ENCODE assay signal across 22 cellular contexts in the genomic region with DNA sequence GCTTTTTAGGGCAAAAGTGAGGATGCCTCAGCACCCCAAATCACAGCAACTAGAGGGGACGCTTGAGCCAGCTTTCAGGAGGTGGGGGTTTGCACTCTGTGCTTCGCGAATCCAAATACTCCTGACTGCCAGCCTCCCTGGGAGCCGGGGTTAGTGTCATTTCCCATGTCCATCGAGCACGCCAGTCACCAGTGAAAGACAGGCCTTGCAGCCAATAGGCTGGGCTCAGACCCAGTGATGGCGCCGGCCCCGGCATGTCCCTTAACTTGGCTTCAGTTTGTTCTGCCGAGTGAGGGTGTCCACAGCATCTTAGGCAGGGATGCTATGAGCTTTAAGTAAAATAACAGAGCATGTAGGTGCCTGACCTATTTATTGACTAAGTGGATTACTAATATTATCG. TPM values are rescaled to one million over a fixed set of nuclear protein-coding genes. Genes with fewer than 3 reads are reported as not detected.
DNase-seq lines count a peak whose midpoint lies in the region; ATAC-seq, FAIRE-seq and TF ChIP-seq lines count a peak whose summit lies in the region.
"Had no signal": no experiment of that assay in that cellular context is flagged by ENCODE, and none has a peak within 500 bp of the region (broad histone marks: within the 10 kb centered on the region; RNA-seq: fewer than 3 reads in every experiment).

No MANE protein-coding gene starts in this region.

- no TSS peak for BruUV-seq in K562 (replicated peaks; lab: Mats Ljungman, UMichigan)

- WGBS in A549 (ENCODE audit: missing lambda C conversion rate), result 88% methylated on average over 10 of the region's 11 CpGs
- 6% methylated on average over 11 of the region's 11 CpGs for WGBS in K562 (ENCODE audit: insufficient coverage, low coverage, missing lambda C conversion rate)

- POLR2A ChIA-PET in A549 (lab: Yijun Ruan, JAX) (no interaction called here), K562 (lab: Yijun Ruan, JAX) (no interaction called here)

- intact Hi-C loops in K562 (cut with micrococcal nuclease), result loop anchor here (10.0 kb wide), 1 partner anchor 798 kb away; no protein-coding TSS in a partner anchor

- H3K4me3 Mint-ChIP-seq in nephron, result no peak overlapping the region
- H3K4me3 Mint-ChIP-seq: CD4-positive, alpha-beta T cell; HFFc6 had no signal

- H3K9me1 ChIP-seq in K562 (ENCODE audit: control insufficient read depth, insufficient read depth, low read length), result no peaks in the 10 kb centered on the region

- H3K36me3 Mint-ChIP-seq in nephron (ENCODE audit: low read depth), result peaks cover 5% of the 10 kb centered on the region

- no peaks in the 10 kb centered on the region for H3K9me3 Mint-ChIP-seq in nephron
- H3K9me3 Mint-ChIP-seq: CD4-positive, alpha-beta T cell; HFFc6 had no signal

- H2AFZ ChIP-seq in K562 (ENCODE audit: low read depth, low read length), result no peak overlapping the region

- ATAC-seq in A549 (no peak), K562 (peak; percentile 26; the same call in 2 of the 3 replicates), GM21423 (IDR thresholded peaks at IDR 0.05; ENCODE audit: unreplicated experiment) (no peak)

- DNase-seq in A549 (ENCODE audit: low read depth in 1 of 2, low spot score in 1 of 2) (peak in 1 of 2 experiments; percentile 24), ELF-1 (ENCODE audit: low read depth, low spot score) (peak; percentile 50), K562 (ENCODE audit: extremely low read depth in 1 of 4, low spot score in 3 of 4) (peak in 1 of 4 experiments; percentile 41), NCI-H2171 treated with DMSO at 0.1 percent for 48 hours (lab: John Stamatoyannopoulos, UW) (no peak)
- no peak for DNase-seq in activated naive CD4-positive, alpha-beta T cell (lab: John Stamatoyannopoulos, UW)
- DNase-seq: ACHN; Caco-2; CD4-positive, alpha-beta T cell; DMS 273 treated with DMSO at 0.1 percent for 48 hours; DMS79 treated with DMSO at 0.1 percent for 48 hours; HFFc6; Kasumi-1; NCI-H1417; NCI-H1694 treated with DMSO at 0.1 percent for 48 hours; NCI-H446 treated with DMSO at 0.1 percent for 48 hours; NCI-H526 treated with DMSO at 0.1 percent for 48 hours; OCI-M1 had no signal

- H3K4me2 ChIP-seq in A549 (no peak overlapping the region), K562 (ENCODE audit: insufficient read depth, low read length) (no peak overlapping the region)
- H3K4me2 ChIP-seq: BLaER1 had no signal

- H3K27me3 ChIP-seq in K562 (ENCODE audit: control insufficient read depth in 2 of 2, insufficient read depth in 2 of 2, low read length in 2 of 2), result peaks cover 53 to 82% of the 10 kb centered on the region in 2 experiments; a peak in 4 of 5 replicates
- H3K27me3 ChIP-seq: BLaER1 had no signal

- H4K20me1 ChIP-seq in K562 (replicated peaks; ENCODE audit: control insufficient read depth, insufficient read depth, low read length), result no peaks in the 10 kb centered on the region; the same call in 1 of the 2 replicates
- H4K20me1 ChIP-seq: BLaER1 had no signal

- H3K9ac ChIP-seq in K562 (ENCODE audit: insufficient read depth in 1 of 2, low read depth in 2 of 2, low read length in 2 of 2), result no peak overlapping the region
- H3K9ac ChIP-seq: BLaER1 had no signal

- H3K4me1 Mint-ChIP-seq in nephron, result peaks cover 41% of the 10 kb centered on the region

- H3K4me1 ChIP-seq in A549, result peaks cover 12% of the 10 kb centered on the region; the same call in 1 of the 3 replicates
- H3K4me1 ChIP-seq in K562 (replicated peaks in 1 of 2; ENCODE audit: control insufficient read depth in 2 of 2, insufficient read depth in 2 of 2, low read length in 2 of 2), result peaks cover 0 to 14% of the 10 kb centered on the region in 2 experiments; a peak in 2 of 5 replicates

- TF ChIP-seq RAD21 in A549 (conservative IDR thresholded peaks at IDR 0.05 in 1 of 2, IDR thresholded peaks at IDR 0.05 in 1 of 2), result no peak
- TF ChIP-seq RAD21 in K562 (CRISPR knock-in tag; conservative IDR thresholded peaks at IDR 0.05 in 1 of 2, IDR thresholded peaks at IDR 0.05 in 1 of 2), result no peak

- no peak for TF ChIP-seq EP300 in A549 (IDR thresholded peaks at IDR 0.05)
- no peak for TF ChIP-seq EP300 in K562 (IDR thresholded peaks at IDR 0.05; ENCODE audit: low read length)

- FAIRE-seq in A549 (lab: Jason Lieb, UNC) (no peak), K562 (lab: Jason Lieb, UNC) (no peak)
- FAIRE-seq: GM12891, RCC 7860 had no signal

- no peak for TF ChIP-seq CTCF in A549 (IDR thresholded peaks at IDR 0.05)
- no peak for TF ChIP-seq CTCF in K562 (IDR thresholded peaks at IDR 0.05 in 2 of 3, conservative IDR thresholded peaks at IDR 0.05 in 1 of 3; ENCODE audit: insufficient read depth in 2 of 3, low read depth in 1 of 3, low read length in 3 of 3)
- no peak for TF ChIP-seq CTCF in nephron (IDR thresholded peaks at IDR 0.05; ENCODE audit: unreplicated experiment in 3 of 3)

- TF ChIP-seq POLR2A in A549 (IDR thresholded peaks at IDR 0.05; ENCODE audit: low read length) (no peak), K562 (conservative IDR thresholded peaks at IDR 0.05) (no peak)

- H3K27ac ChIP-seq in A549 (no peak overlapping the region), K562 (ENCODE audit: extremely low read depth, low read depth, low read length) (no peak overlapping the region)
- H3K27ac ChIP-seq: BLaER1 had no signal

- H3K9me3 ChIP-seq in A549, result no peaks in the 10 kb centered on the region
- no peaks in the 10 kb centered on the region for H3K9me3 ChIP-seq in K562 (replicated peaks; ENCODE audit: control insufficient read depth, insufficient read depth, low read depth, low read length)
- H3K9me3 ChIP-seq: BLaER1, Caco-2 had no signal

- no peaks in the 10 kb centered on the region for H3K36me3 ChIP-seq in K562 (ENCODE audit: control insufficient read depth, insufficient read depth, low read length)

- peak overlapping the region in 2 of 3 experiments; percentile 19 to 23 for H3K27ac Mint-ChIP-seq in nephron
- H3K27ac Mint-ChIP-seq: CD4-positive, alpha-beta T cell; HFFc6 had no signal

- CTCF ChIA-PET in A549 (lab: Yijun Ruan, JAX), result interaction anchor here (0.6 to 23.7 kb wide), 7 partner anchors 19 to 641 kb away, joined by 3 to 975 read pairs (median 5); partner anchors contain the start of genes CDC42EP4 and CPSF4L
- CTCF ChIA-PET in K562 (lab: Yijun Ruan, JAX; ENCODE audit: low intra/inter-chr PET ratio), result interaction anchor here (0.8 kb wide), 1 partner anchor 168 kb away, joined by 4 read pairs; no protein-coding TSS in a partner anchor

- in situ Hi-C loops in K562 (cut with MboI), result loop anchor here (10.0 kb wide), 1 partner anchor 808 kb away; no protein-coding TSS in a partner anchor

- H3K4me3 ChIP-seq in A549 (no peak overlapping the region), K562 (no peak overlapping the region)
- H3K4me3 ChIP-seq: BLaER1 had no signal

- H3K79me2 ChIP-seq in K562 (ENCODE audit: control insufficient read depth, insufficient read depth, low read length), result no peaks in the 10 kb centered on the region

- no peaks in the 10 kb centered on the region for H3K27me3 Mint-ChIP-seq in nephron (ENCODE audit: low read depth)
- H3K27me3 Mint-ChIP-seq: CD4-positive, alpha-beta T cell had no signal

TF ChIP-seq in A549, 52 proteins besides CTCF, POLR2A, EP300 and RAD21 (continues in another document):
- TF ChIP-seq HES2 (IDR thresholded peaks at IDR 0.05), result no peak

TF ChIP-seq in K562, 482 proteins besides CTCF, POLR2A, EP300 and RAD21 (continues in another document):
- TF ChIP-seq YY1 (IDR thresholded peaks at IDR 0.05; ENCODE audit: borderline replicate concordance in 1 of 3, control insufficient read depth in 1 of 3, extremely low read depth in 1 of 3, insufficient read depth in 3 of 3, insufficient read length in 1 of 3, insufficient replicate concordance in 2 of 3, low read depth in 1 of 3, low read length in 2 of 3) (peak in 1 of 3 experiments; percentile 11), PTRF (tag; IDR thresholded peaks at IDR 0.05) (no peak), DACH1 (IDR thresholded peaks at IDR 0.05; ENCODE audit: partially characterized antibody) (no peak)
- TF ChIP-seq, protein P1, sequence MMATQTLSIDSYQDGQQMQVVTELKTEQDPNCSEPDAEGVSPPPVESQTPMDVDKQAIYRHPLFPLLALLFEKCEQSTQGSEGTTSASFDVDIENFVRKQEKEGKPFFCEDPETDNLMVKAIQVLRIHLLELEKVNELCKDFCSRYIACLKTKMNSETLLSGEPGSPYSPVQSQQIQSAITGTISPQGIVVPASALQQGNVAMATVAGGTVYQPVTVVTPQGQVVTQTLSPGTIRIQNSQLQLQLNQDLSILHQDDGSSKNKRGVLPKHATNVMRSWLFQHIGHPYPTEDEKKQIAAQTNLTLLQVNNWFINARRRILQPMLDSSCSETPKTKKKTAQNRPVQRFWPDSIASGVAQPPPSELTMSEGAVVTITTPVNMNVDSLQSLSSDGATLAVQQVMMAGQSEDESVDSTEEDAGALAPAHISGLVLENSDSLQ (IDR thresholded peaks at IDR 0.05), result peak; percentile 97

RNA-seq across cellular contexts. Expression of gene CDC42EP4, which starts 50.9 kb away (rescaled TPM):
- polyA plus RNA-seq in A549 (2011; rRNA removed), result 32.9 and 33.8 TPM in 2 replicates
- polyA plus RNA-seq in A549 (2012; cell fraction: cytosol; rRNA removed), result 40.9 and 72.3 TPM in 2 replicates
- 41.7 and 52.8 TPM in 2 replicates for polyA plus RNA-seq in A549 (2012; cell fraction: nucleus; rRNA removed)
- 60.1 to 66.3 TPM (median 65.7 TPM) in 3 replicates for polyA plus RNA-seq in A549 (2017; fragmentation: RNase III; extraction: RNeasy Plus Mini Kit Qiagen cat#74134 plus additional on column Dnase treatment)
- polyA minus RNA-seq in A549 (2011; rRNA and poly(A)+ RNA removed), result 64.6 and 69.0 TPM in 2 replicates
- 19.6 and 53.2 TPM in 2 replicates for total RNA-seq in K562 (2011; cell fraction: chromatin; rRNA removed; ENCODE audit: low replicate concordance)
- 40.4 and 45.0 TPM in 2 replicates for total RNA-seq in K562 (2011; cell fraction: nucleolus; rRNA removed)
- 28.5 and 29.0 TPM in 2 replicates for total RNA-seq in K562 (2011; cell fraction: nucleoplasm; rRNA removed)
- 16.1 and 19.9 TPM in 2 replicates for total RNA-seq in K562 (2014; rRNA removed)
- total RNA-seq in K562 (2014; rRNA removed; fragmentation: Illumina TruSeq; extraction: Trizol), result 7.4 and 8.0 TPM in 2 replicates
- total RNA-seq in K562 (2015; rRNA removed; fragmentation: Illumina TruSeq; extraction: Trizol), result 15.9 TPM in 2 replicates
- 20.4 and 20.8 TPM in 2 replicates for total RNA-seq in K562 (2021)
- polyA plus RNA-seq in K562 (2011; rRNA removed), result 8.8 and 12.3 TPM in 2 replicates
- polyA plus RNA-seq in K562 (2011; cell fraction: cytosol; rRNA removed), result 9.2 and 35.2 TPM in 2 replicates
- 9.0 and 12.0 TPM in 2 replicates for polyA plus RNA-seq in K562 (2011; cell fraction: nucleus; rRNA removed)
- 19.2 and 20.7 TPM in 2 replicates for polyA plus RNA-seq in K562 (2012)
- polyA plus RNA-seq in K562 (2014; fragmentation: Illumina TruSeq; extraction: Trizol), result 10.2 and 15.3 TPM in 2 replicates
- polyA plus RNA-seq in K562 (2014; fragmentation: Nextera tagmentation; extraction: Ambion mirVana), result 1 to 10 TPM in 1 of 2 experiments, under 1 TPM in 1; 0.65 to 1.1 TPM
- 13.3 and 13.4 TPM in 2 replicates for polyA plus RNA-seq in K562 (2014; rRNA removed)
- polyA minus RNA-seq in K562 (2011; rRNA and poly(A)+ RNA removed), result 7.4 and 13.8 TPM in 2 replicates
- polyA minus RNA-seq in K562 (2011; cell fraction: cytosol; rRNA and poly(A)+ RNA removed), result 14.7 and 19.6 TPM in 2 replicates
- polyA minus RNA-seq in K562 (2011; cell fraction: nucleus; rRNA and poly(A)+ RNA removed), result 19.3 and 19.4 TPM in 2 replicates
